8 cellular contexts compared by ENCODE assay signal in genomic region chr5:115296130-115296997, GRCh38. TPM values are rescaled to one million over a fixed set of nuclear protein-coding genes. Genes with fewer than 3 reads are reported as not detected.
DNase-seq lines count a peak whose midpoint lies in the region; ATAC-seq and TF ChIP-seq lines count a peak whose summit lies in the region.

CCDC112 (minus strand) TSS chr5:115296654; CDS start chr5:115296543, 111 bp downstream.

- intact Hi-C loops in PC-3 (cut with micrococcal nuclease): no loop called here
- intact Hi-C loops in natural killer cell (cut with micrococcal nuclease): no loop called here

- in situ Hi-C loops in Caki2 (cut with HindIII; ENCODE audit: low pct_unique_long_range_greater_than_20kb, low sequenced_read_pairs): no loop called here

- H3K4me1 Mint-ChIP-seq in natural killer cell: peaks cover 12 to 22% of the 10 kb centered on the region in 2 donors

- no TSS peak for BruUV-seq in PC-3 (replicated peaks; lab: Mats Ljungman, UMichigan)

- ATAC-seq in PC-3 (peak; percentile 87), natural killer cell (peak; percentile 76 to 80 (median 78))

- peak within 1 kb of the TSS; percentile 78 for H3K4me3 Mint-ChIP-seq in natural killer cell

- CTCF ChIA-PET in PC-3 (lab: Charles Lee): no interaction called here

- peaks cover 5% of the 10 kb centered on the region; the same call in 1 of the 2 replicates for H3K4me1 ChIP-seq in PC-3 (ENCODE audit: insufficient read depth, low read length)

- no peak within 1 kb of the TSS for H3K27ac ChIP-seq in PC-3 (ENCODE audit: low read length)

- no peaks in the 10 kb centered on the region for H3K9me3 ChIP-seq in PC-3 (ENCODE audit: low read length)

- H3K27ac Mint-ChIP-seq in natural killer cell: peak within 1 kb of the TSS in 1 of 2 donors; percentile 40

- H3K9ac ChIP-seq in PC-3 (ENCODE audit: low read length): peak within 1 kb of the TSS; percentile 71

- TF ChIP-seq CTCF in GM20000 (IDR thresholded peaks at IDR 0.05; ENCODE audit: extremely low read depth, missing control alignments) (no peak), PC-3 (conservative IDR thresholded peaks at IDR 0.05; ENCODE audit: low read depth, low read length) (no peak), fibroblast of mammary gland (conservative IDR thresholded peaks at IDR 0.05; ENCODE audit: control insufficient read depth, insufficient read depth, low read depth, low read length) (no peak), natural killer cell (IDR thresholded peaks at IDR 0.05) (no peak)

- peaks cover 11 to 16% of the 10 kb centered on the region in 2 donors for H3K27me3 Mint-ChIP-seq in natural killer cell (ENCODE audit: low read depth in 2 of 2)

- peak within 1 kb of the TSS; percentile 94 for H3K4me2 ChIP-seq in PC-3 (ENCODE audit: low read length)

- peaks cover 8% of the 10 kb centered on the region for H3K36me3 Mint-ChIP-seq in natural killer cell

- peak within 1 kb of the TSS; percentile 92 for H3K4me3 ChIP-seq in PC-3 (ENCODE audit: low read length)
- H3K4me3 ChIP-seq in fibroblast of mammary gland (ENCODE audit: control insufficient read depth, low read depth, low read length): peak within 1 kb of the TSS; percentile 82

- POLR2A ChIA-PET in PC-3 (lab: Charles Lee; ENCODE audit: unreplicated experiment): interaction anchor here (0.5 kb wide), 1 partner anchor 1489 kb away, joined by 4 read pairs; no protein-coding TSS in a partner anchor

- H4K20me1 ChIP-seq in PC-3 (ENCODE audit: low read length): no peaks in the 10 kb centered on the region

- H3F3A ChIP-seq in PC-3 (ENCODE audit: low read length, unreplicated experiment): no peaks in the 10 kb centered on the region

- no peaks in the 10 kb centered on the region for H3K27me3 ChIP-seq in PC-3 (ENCODE audit: low read length)

- peaks cover 5% of the 10 kb centered on the region; the same call in 1 of the 2 replicates for H3K36me3 ChIP-seq in PC-3 (ENCODE audit: low read depth, low read length)

- H3K9me2 ChIP-seq in PC-3 (replicated peaks; ENCODE audit: low read length): no peaks in the 10 kb centered on the region

- peaks cover 3 to 5% of the 10 kb centered on the region in 2 donors for H3K9me3 Mint-ChIP-seq in natural killer cell

- H3K79me2 ChIP-seq in PC-3 (ENCODE audit: low read length): peaks cover 34% of the 10 kb centered on the region

- peak; percentile 75 for DNase-seq in Caki2 (ENCODE audit: low read depth)
- peak; percentile 96 for DNase-seq in GM20000 (ENCODE audit: low spot score)
- peak; percentile 14 for DNase-seq in HS-27A (ENCODE audit: low read depth)
- peak; percentile 65 for DNase-seq in PC-3
- peak; percentile 81 to 84 for DNase-seq in activated T-cell treated with anti-CD3 and anti-CD28 coated beads, Interleukin-2, amount 50 U/mL, for 48 hours
- peak; percentile 71 for DNase-seq in fibroblast of mammary gland (ENCODE audit: low read depth)
- DNase-seq in natural killer cell: peak; percentile 45
- peak; percentile 64 to 81 (median 78) for DNase-seq in stimulated activated naive CD4-positive, alpha-beta T cell (lab: John Stamatoyannopoulos, UW)

- H2AFZ ChIP-seq in PC-3 (ENCODE audit: low read length): peak within 1 kb of the TSS; percentile 94

RNA-seq across cellular contexts. Expression of gene CCDC112, which starts in this region (rescaled TPM):
- total RNA-seq in Caki2 (2014; rRNA removed; shearing (Covaris generic); ENCODE audit: low replicate concordance): 5.0 and 6.4 TPM in 2 replicates
- total RNA-seq in PC-3 (2014; rRNA removed): 6.9 and 7.2 TPM in 2 replicates
- total RNA-seq in natural killer cell: 1 to 10 TPM; 2.5 to 3.7 (median 3.1) TPM

Comparison
In these comparisons a context has a peak if more than half of its experiments do, and no peak if none do; other contexts are left out.
1. DNase-seq: peak in every context shown above with its lines; median percentile 96 in GM20000; 82 in activated T-cell treated with anti-CD3 and anti-CD28 coated beads, Interleukin-2, amount 50 U/mL, for 48 hours; 78 in stimulated activated naive CD4-positive, alpha-beta T cell; 75 in Caki2; 71 in fibroblast of mammary gland; 65 in PC-3; 45 in natural killer cell; 14 in HS-27A.